ENCODE assay signal across 1 cellular context in genomic region chr19:1491849-1492170, GRCh38.
TF ChIP-seq lines count a peak whose summit lies in the region.

No MANE protein-coding gene starts in this region.

TF ChIP-seq in GM23338, 12 proteins besides CTCF, POLR2A, EP300 and RAD21 (continued from another document):
- TF ChIP-seq ZNF462 (CRISPR knock-in tag; IDR thresholded peaks at IDR 0.05) (no peak), REST (IDR thresholded peaks at IDR 0.05; ENCODE audit: unreplicated experiment) (no peak), ZNF331 (CRISPR knock-in tag; IDR thresholded peaks at IDR 0.05; ENCODE audit: low read depth) (no peak)
